22 cellular contexts compared by ENCODE assay signal in genomic region chr2:121144111-121144510, GRCh38.
"Had no signal": no experiment of that assay in that cellular context is flagged by ENCODE, and none has a peak within 500 bp of the region (broad histone marks: within the 10 kb centered on the region; RNA-seq: fewer than 3 reads in every experiment).

No MANE protein-coding gene starts in this region.

- DNase-seq: activated B cell treated with CpG ODN at 0.5 μM for 24 hours; activated CD4-positive, alpha-beta memory T cell treated with anti-CD3 and anti-CD28 coated beads, Interleukin-2, amount 10 ng/mL, durations not matched to agents 7 days and 5 days; activated CD4-positive, alpha-beta T cell treated with anti-CD3 and anti-CD28 coated beads for 48 hours; activated CD8-positive, alpha-beta memory T cell treated with anti-CD3 and anti-CD28 coated beads, Interleukin-2, amount 50 U/mL, for 48 hours; activated gamma-delta T cell; activated naive CD4-positive, alpha-beta T cell; activated naive CD4-positive, alpha-beta T cell treated with anti-CD3 and anti-CD28 coated beads, Interleukin-2, amount 10 ng/mL, durations not matched to agents 7 days and 5 days; activated naive CD8-positive, alpha-beta T cell treated with anti-CD3 and anti-CD28 coated beads, Interleukin-2, amount 10 ng/mL, durations not matched to agents 7 days and 5 days; activated T-cell treated with anti-CD3 and anti-CD28 coated beads for 4 hours; activated T-cell treated with anti-CD3 and anti-CD28 coated beads, Interleukin-2, amount 50 U/mL, for 24 hours; activated T-cell treated with anti-CD3 and anti-CD28 coated beads, Interleukin-2, amount 50 U/mL, for 72 hours; caudate nucleus; cortex of kidney; dermis blood vessel endothelial cell; effector CD4-positive, alpha-beta T cell; esophagus squamous epithelium; foreskin melanocyte; heart right ventricle; T-helper 1 cell; T-helper 17 cell; T1000; WERI-Rb-1 had no signal
